ENCODE assay signal across 13 cellular contexts in genomic region chr9:17004500-17004899, GRCh38.
DNase-seq lines count a peak whose midpoint lies in the region; TF ChIP-seq lines count a peak whose summit lies in the region.
"Had no signal": no experiment of that assay in that cellular context is flagged by ENCODE, and none has a peak within 500 bp of the region (broad histone marks: within the 10 kb centered on the region; RNA-seq: fewer than 3 reads in every experiment).

No MANE protein-coding gene starts in this region.

- peak overlapping the region; percentile 87 for H2AFZ ChIP-seq in ACC112 (ENCODE audit: low read length, unreplicated experiment)
- H2AFZ ChIP-seq in Loucy (ENCODE audit: low read length), result peak overlapping the region; percentile 34
- H2AFZ ChIP-seq in mesenchymal stem cell (ENCODE audit: low read depth, low read length), result no peak overlapping the region

- H3F3A ChIP-seq in Loucy (ENCODE audit: low read depth), result no peaks in the 10 kb centered on the region

- H2BK15ac ChIP-seq in mesenchymal stem cell (ENCODE audit: low read depth, poor library complexity, severe bottlenecking), result no peak overlapping the region

- no peak overlapping the region for H3K4ac ChIP-seq in mesenchymal stem cell (ENCODE audit: low read depth in 1 of 2, low read length in 2 of 2)

- no peaks in the 10 kb centered on the region for H3K79me1 ChIP-seq in mesenchymal stem cell (replicated peaks; ENCODE audit: low read length, poor library complexity, severe bottlenecking)

- no peak overlapping the region for H3K23ac ChIP-seq in mesenchymal stem cell (ENCODE audit: low read length in 2 of 2)

- H3K4me3 ChIP-seq in ACC112 (ENCODE audit: low read depth, low read length) (peak overlapping the region; percentile 58), Loucy (ENCODE audit: low read length, poor library complexity, severe bottlenecking) (peak overlapping the region; percentile 58), mesenchymal stem cell (ENCODE audit: insufficient read depth in 1 of 2, low read depth in 1 of 2, low read length in 2 of 2) (peak overlapping the region in 1 of 2 experiments; percentile 59), testis (no peak overlapping the region), left ventricle myocardium inferior (no peak overlapping the region)

- no peaks in the 10 kb centered on the region for H3K9me2 ChIP-seq in Loucy (replicated peaks; ENCODE audit: low read depth, low read length)

- no peaks in the 10 kb centered on the region for H3K27me3 ChIP-seq in ACC112 (ENCODE audit: insufficient read depth, low read length)
- no peaks in the 10 kb centered on the region for H3K27me3 ChIP-seq in Loucy (ENCODE audit: insufficient read depth, low read length, poor library complexity, severe bottlenecking)
- H3K27me3 ChIP-seq in mesenchymal stem cell (ENCODE audit: control insufficient read depth in 1 of 2, insufficient read depth in 1 of 2, low read length in 2 of 2), result no peaks in the 10 kb centered on the region
- no peaks in the 10 kb centered on the region for H3K27me3 ChIP-seq in testis
- no peaks in the 10 kb centered on the region for H3K27me3 ChIP-seq in left ventricle myocardium inferior (ENCODE audit: low read depth)
- H3K27me3 ChIP-seq: ovary had no signal

- H3K36me3 ChIP-seq in ACC112 (ENCODE audit: insufficient read depth, low read length), result no peaks in the 10 kb centered on the region
- H3K36me3 ChIP-seq in Loucy (ENCODE audit: insufficient read depth, low read length), result no peaks in the 10 kb centered on the region
- H3K36me3 ChIP-seq in mesenchymal stem cell (ENCODE audit: control insufficient read depth in 1 of 2, insufficient read depth in 2 of 2, low read depth in 1 of 2, low read length in 2 of 2), result no peaks in the 10 kb centered on the region
- H3K36me3 ChIP-seq in testis (ENCODE audit: low read depth, missing control alignments), result no peaks in the 10 kb centered on the region
- H3K36me3 ChIP-seq in left ventricle myocardium inferior, result no peaks in the 10 kb centered on the region
- H3K36me3 ChIP-seq: ovary had no signal

- H3K14ac ChIP-seq in mesenchymal stem cell (ENCODE audit: low read length in 2 of 2), result no peak overlapping the region

- H2BK5ac ChIP-seq in mesenchymal stem cell (ENCODE audit: low read depth, low read length, poor library complexity, severe bottlenecking), result no peak overlapping the region

- no peak for DNase-seq in epithelial cell of prostate (ENCODE audit: low read depth, low spot score)
- peak; percentile 68 for DNase-seq in mesenchymal stem cell
- no peak for DNase-seq in NCI-H82 (lab: John Stamatoyannopoulos, UW)
- DNase-seq in testis, result no peak
- DNase-seq in left ventricle myocardium inferior, result no peak
- DNase-seq in HuH-7 (ENCODE audit: low spot score), result no peak
- DNase-seq: activated naive CD8-positive, alpha-beta T cell treated with anti-CD3 and anti-CD28 coated beads for 36 hours; cortex of kidney; NCI-H524 treated with DMSO at 0.1 percent for 48 hours; stimulated activated CD8-positive, alpha-beta memory T cell treated with anti-CD3 and anti-CD28 coated beads, Interleukin-4, amount 100 ng/mL, for 48 hours had no signal

- no peaks in the 10 kb centered on the region for H3K9me3 ChIP-seq in Loucy (ENCODE audit: insufficient read depth, low read depth, low read length)
- no peaks in the 10 kb centered on the region for H3K9me3 ChIP-seq in mesenchymal stem cell (ENCODE audit: control insufficient read depth, low read length)
- no peaks in the 10 kb centered on the region for H3K9me3 ChIP-seq in testis
- H3K9me3 ChIP-seq in left ventricle myocardium inferior (replicated peaks), result peaks cover under 1% of the 10 kb centered on the region
- H3K9me3 ChIP-seq: ovary had no signal

- H3K27ac ChIP-seq in ACC112 (ENCODE audit: low read depth, low read length), result peak overlapping the region; percentile 72
- H3K27ac ChIP-seq in epithelial cell of prostate, result peak overlapping the region; percentile 52
- peak overlapping the region; percentile 92 for H3K27ac ChIP-seq in mesenchymal stem cell (ENCODE audit: low read length, poor library complexity, severe bottlenecking)
- H3K27ac ChIP-seq in testis, result peak overlapping the region in 1 of 2 donors; percentile 60
- no peak overlapping the region for H3K27ac ChIP-seq in left ventricle myocardium inferior (replicated peaks)

- no peak overlapping the region for H3K18ac ChIP-seq in mesenchymal stem cell (ENCODE audit: low read depth in 1 of 2, low read length in 2 of 2)

- intact Hi-C loops in testis (cut with DNase I; ENCODE audit: low total_unique reads) (no loop called here), left ventricle myocardium inferior (cut with micrococcal nuclease) (no loop called here)

- TF ChIP-seq POLR2A in testis (IDR thresholded peaks at IDR 0.05), result no peak

- H2AK5ac ChIP-seq in mesenchymal stem cell (ENCODE audit: low read length, severe bottlenecking), result no peak overlapping the region

- no peak for TF ChIP-seq CTCF in Loucy (conservative IDR thresholded peaks at IDR 0.05; ENCODE audit: low read length)
- no peak for TF ChIP-seq CTCF in testis (IDR thresholded peaks at IDR 0.05)
- TF ChIP-seq CTCF in left ventricle myocardium inferior (IDR thresholded peaks at IDR 0.05; ENCODE audit: borderline replicate concordance), result no peak

- peaks cover 15% of the 10 kb centered on the region for H3K4me1 ChIP-seq in ACC112 (ENCODE audit: control insufficient read depth, insufficient read depth, low read length, unreplicated experiment)
- peaks cover 20% of the 10 kb centered on the region for H3K4me1 ChIP-seq in Loucy (ENCODE audit: insufficient read depth, low read length, poor library complexity, severe bottlenecking)
- H3K4me1 ChIP-seq in mesenchymal stem cell (ENCODE audit: control insufficient read depth, insufficient read depth, low read depth, low read length), result no peaks in the 10 kb centered on the region
- H3K4me1 ChIP-seq in testis, result peaks cover 5% of the 10 kb centered on the region
- no peaks in the 10 kb centered on the region for H3K4me1 ChIP-seq in left ventricle myocardium inferior

- H4K8ac ChIP-seq in mesenchymal stem cell (ENCODE audit: low read length), result no peak overlapping the region

- no peak overlapping the region for H2BK120ac ChIP-seq in mesenchymal stem cell (ENCODE audit: low read depth, low read length)

- H4K20me1 ChIP-seq in Loucy (ENCODE audit: insufficient read depth, low read length, poor library complexity, severe bottlenecking), result no peaks in the 10 kb centered on the region

- 8% methylated on average over 2 of the region's 5 CpGs for WGBS in mesenchymal stem cell
- whole genome bisulfite sequencing in testis, 2 donors, result 41 to 48% methylated on average over 5 of the region's 5 CpGs

- H4K91ac ChIP-seq in mesenchymal stem cell (ENCODE audit: low read length), result no peak overlapping the region

- H3K79me2 ChIP-seq in ACC112 (ENCODE audit: control insufficient read depth, insufficient read depth, low read length, unreplicated experiment) (no peaks in the 10 kb centered on the region), Loucy (ENCODE audit: insufficient read depth, low read length) (no peaks in the 10 kb centered on the region)

- H3K9ac ChIP-seq in Loucy (ENCODE audit: low read depth, low read length, poor library complexity, severe bottlenecking) (no peak overlapping the region), mesenchymal stem cell (ENCODE audit: low read length) (peak overlapping the region; percentile 90)

- H2BK12ac ChIP-seq in mesenchymal stem cell (ENCODE audit: low read length in 2 of 2), result no peak overlapping the region

- H3K4me2 ChIP-seq in Loucy (ENCODE audit: low read depth, low read length, poor library complexity, severe bottlenecking) (peak overlapping the region; percentile 57), mesenchymal stem cell (ENCODE audit: low read length, poor library complexity, severe bottlenecking) (no peak overlapping the region)

Comparison
In these comparisons a context has a peak if more than half of its experiments do, and no peak if none do; other contexts are left out.
1. H3K4me3 ChIP-seq: peak in ACC112 (single experiment) and Loucy (single experiment); none in testis (0 of 2) and left ventricle myocardium inferior (single experiment).